8 cellular contexts compared by ENCODE assay signal in genomic region chr17:80036715-80037477, GRCh38. TPM values are rescaled to one million over a fixed set of nuclear protein-coding genes. Genes with fewer than 3 reads are reported as not detected.
DNase-seq lines count a peak whose midpoint lies in the region; ATAC-seq and TF ChIP-seq lines count a peak whose summit lies in the region.

No MANE protein-coding gene starts in this region.

- H3K36me3 Mint-ChIP-seq in Caco-2 (ENCODE audit: insufficient read depth, unreplicated experiment), result peaks cover 15% of the 10 kb centered on the region

- peak; percentile 33 for ATAC-seq in stimulated activated naive CD8-positive, alpha-beta T cell treated with anti-CD3 and anti-CD28 coated beads, Interleukin-15, Interleukin-2, amounts not matched to agents 100 U/mL and 50 U/mL, for 24 hours
- ATAC-seq in GM21528 (IDR thresholded peaks at IDR 0.05; ENCODE audit: low FRiP score, unreplicated experiment), result no peak
- no peak for ATAC-seq in GM19467 (IDR thresholded peaks at IDR 0.05; ENCODE audit: unreplicated experiment)

- H3K9me3 ChIP-seq in Caco-2 (no peaks in the 10 kb centered on the region), MM.1S (replicated peaks; ENCODE audit: insufficient read depth, low read length) (no peaks in the 10 kb centered on the region)

- H3K9ac ChIP-seq in MM.1S (ENCODE audit: low read length), result no peak overlapping the region

- POLR2A ChIA-PET in Caco-2 (lab: Charles Lee), result no interaction called here

- H3F3A ChIP-seq in MM.1S (ENCODE audit: insufficient read depth, low read length), result no peaks in the 10 kb centered on the region

- DNase-seq in Caco-2 (peak; percentile 65 to 68), MM.1S (no peak), ecto neural progenitor cell (ENCODE audit: low spot score) (peak; percentile 91), lung microvascular endothelial cell (ENCODE audit: low read depth in 2 of 2) (peak; percentile 43 to 70)
- peak; percentile 36 for DNase-seq in stimulated activated naive CD8-positive, alpha-beta T cell treated with anti-CD3 and anti-CD28 coated beads, Interleukin-15, Interleukin-2, amounts not matched to agents 100 U/mL and 50 U/mL, for 24 hours

- no peaks in the 10 kb centered on the region for H3K9me3 Mint-ChIP-seq in Caco-2 (ENCODE audit: unreplicated experiment)

- peak overlapping the region; percentile 63 for H3K4me3 ChIP-seq in Caco-2 (ENCODE audit: low read depth, low read length)
- H3K4me3 ChIP-seq in MM.1S (ENCODE audit: low read length), result peak overlapping the region; percentile 48

- peak overlapping the region; percentile 74; the same call in 1 of the 2 replicates for H3K4me2 ChIP-seq in MM.1S (ENCODE audit: low read depth, low read length)

- no peaks in the 10 kb centered on the region for H4K20me1 ChIP-seq in MM.1S (ENCODE audit: insufficient read depth, low read length)

- H3K4me1 ChIP-seq in Caco-2 (peaks cover 4% of the 10 kb centered on the region; the same call in 1 of the 2 replicates), MM.1S (ENCODE audit: low read length) (no peaks in the 10 kb centered on the region)

- no peaks in the 10 kb centered on the region for H3K27me3 Mint-ChIP-seq in Caco-2 (ENCODE audit: insufficient read depth, unreplicated experiment)

- BruUV-seq in Caco-2 (replicated peaks; lab: Mats Ljungman, UMichigan), result no TSS peak

- no peak overlapping the region for H3K27ac ChIP-seq in MM.1S (ENCODE audit: low read length)
- peak overlapping the region; percentile 98 for H3K27ac ChIP-seq in VCaP

- peak overlapping the region; percentile 99 for H3K27ac Mint-ChIP-seq in Caco-2 (ENCODE audit: unreplicated experiment)

- peaks cover 9% of the 10 kb centered on the region for H3K4me1 Mint-ChIP-seq in Caco-2 (ENCODE audit: low read depth, unreplicated experiment)

- H3K36me3 ChIP-seq in Caco-2 (ENCODE audit: control insufficient read depth, insufficient read depth, low read length), result no peaks in the 10 kb centered on the region
- H3K36me3 ChIP-seq in MM.1S (replicated peaks; ENCODE audit: insufficient read depth, low read length), result no peaks in the 10 kb centered on the region

- no peak overlapping the region for H2AFZ ChIP-seq in MM.1S (ENCODE audit: low read length)

- H3K27me3 ChIP-seq in Caco-2 (replicated peaks; ENCODE audit: control insufficient read depth, insufficient read depth, low read length), result no peaks in the 10 kb centered on the region
- H3K27me3 ChIP-seq in MM.1S (replicated peaks; ENCODE audit: insufficient read depth, low read length), result peaks cover 93% of the 10 kb centered on the region

- CTCF ChIA-PET in Caco-2 (lab: Charles Lee), result no interaction called here

- no peaks in the 10 kb centered on the region for H3K79me2 ChIP-seq in MM.1S (ENCODE audit: low read length)

- intact Hi-C loops in Caco-2 (cut with micrococcal nuclease; ENCODE audit: unreplicated experiment), result loop anchor here (1.0 to 5.0 kb wide), 2 partner anchors 31 to 40 kb away; no protein-coding TSS in a partner anchor

- peak overlapping the region; percentile 88 for H3K4me3 Mint-ChIP-seq in Caco-2 (ENCODE audit: unreplicated experiment)

- TF ChIP-seq CTCF in Caco-2 (IDR thresholded peaks at IDR 0.05; ENCODE audit: insufficient read depth in 1 of 2, low read depth in 1 of 2, low read length in 1 of 2, severe bottlenecking in 1 of 2, unreplicated experiment in 1 of 2) (no peak), MM.1S (IDR thresholded peaks at IDR 0.05; ENCODE audit: low read length) (no peak), VCaP (conservative IDR thresholded peaks at IDR 0.05) (no peak)

- H3K9me2 ChIP-seq in MM.1S (replicated peaks; ENCODE audit: insufficient read depth, low read length), result no peaks in the 10 kb centered on the region

RNA-seq across cellular contexts. Expression of gene CCDC40, which starts 0.5 kb away (rescaled TPM):
- total RNA-seq in Caco-2 (2022) (3.7 and 3.9 TPM in 2 replicates), lung microvascular endothelial cell (0.87 and 4.0 TPM in 2 replicates)

RNA-seq across cellular contexts. Expression of gene TBC1D16, which starts 1.2 kb away (rescaled TPM):
- total RNA-seq in Caco-2 (2022), result 48.1 and 55.4 TPM in 2 replicates
- total RNA-seq in lung microvascular endothelial cell, result 31.2 and 48.8 TPM in 2 replicates
